Comparison of ENCODE assay signal across 8 cellular contexts in genomic region chr18:51195086-51195601, GRCh38. TPM values are rescaled to one million over a fixed set of nuclear protein-coding genes. Genes with fewer than 3 reads are reported as not detected.
DNase-seq lines count a peak whose midpoint lies in the region; ATAC-seq and TF ChIP-seq lines count a peak whose summit lies in the region.

No MANE protein-coding gene starts in this region.

- TF ChIP-seq CTCF in right atrium auricular region (IDR thresholded peaks at IDR 0.05) (no peak), lower lobe of right lung (IDR thresholded peaks at IDR 0.05) (no peak)

- H3K36me3 ChIP-seq in right atrium auricular region, result no peaks in the 10 kb centered on the region
- H3K36me3 ChIP-seq in lower lobe of right lung, result no peaks in the 10 kb centered on the region
- no peaks in the 10 kb centered on the region for H3K36me3 ChIP-seq in aorta (ENCODE audit: control insufficient read depth in 1 of 2, insufficient read depth in 2 of 2, low read length in 1 of 2)

- peak overlapping the region; percentile 97 to 99 for H3K27ac ChIP-seq in right atrium auricular region
- H3K27ac ChIP-seq in lower lobe of right lung, result peak overlapping the region; percentile 90
- no peak overlapping the region for H3K27ac ChIP-seq in aorta (ENCODE audit: low read depth in 1 of 2, low read length in 2 of 2)

- intact Hi-C loops in left cardiac atrium (cut with DNase I), result no loop called here
- intact Hi-C loops in lower lobe of right lung (cut with DNase I), result no loop called here
- intact Hi-C loops in aorta (cut with DNase I), result loop anchor here (5.0 to 10.0 kb wide), 2 partner anchors 163 to 910 kb away; partner anchors contain the start of genes CXXC1 (in 1 of the 2), MBD1 (in 1 of the 2) and SMAD4 (in 1 of the 2)

- 4 to 5% methylated on average over 6 of the region's 6 CpGs for WGBS in aorta, 2 donors

- no peak for ATAC-seq in left cardiac atrium
- ATAC-seq in lower lobe of right lung, result no peak
- no peak for ATAC-seq in aorta (ENCODE audit: low FRiP score)

- H3K9me3 ChIP-seq in right atrium auricular region (no peaks in the 10 kb centered on the region), lower lobe of right lung (no peaks in the 10 kb centered on the region), aorta (ENCODE audit: control insufficient read depth, low read length) (no peaks in the 10 kb centered on the region)

- H3K4me1 ChIP-seq in right atrium auricular region (peaks cover 0 to 53% of the 10 kb centered on the region in 2 donors), lower lobe of right lung (peaks cover 45% of the 10 kb centered on the region), aorta (ENCODE audit: control insufficient read depth in 1 of 2, insufficient read depth in 2 of 2, low read length in 2 of 2) (no peaks in the 10 kb centered on the region)

- DNase-seq in right atrium auricular region (ENCODE audit: low spot score), result no peak
- no peak for DNase-seq in left cardiac atrium
- peak; percentile 50 for DNase-seq in amniotic epithelial cell (ENCODE audit: low read depth)
- DNase-seq in lower lobe of right lung, result no peak
- no peak for DNase-seq in aorta
- no peak for DNase-seq in DMS 273 treated with DMSO at 0.1 percent for 48 hours (lab: John Stamatoyannopoulos, UW)
- DNase-seq in NCI-H1930 (lab: John Stamatoyannopoulos, UW), result no peak
- no peak for DNase-seq in stimulated activated CD4-positive, alpha-beta T cell treated with anti-CD3 and anti-CD28 coated beads, Interleukin-15, amount 100 ng/mL, for 24 hours

- no peaks in the 10 kb centered on the region for H3K27me3 ChIP-seq in right atrium auricular region
- no peaks in the 10 kb centered on the region for H3K27me3 ChIP-seq in lower lobe of right lung (ENCODE audit: low read depth)
- no peaks in the 10 kb centered on the region for H3K27me3 ChIP-seq in aorta (ENCODE audit: control insufficient read depth in 1 of 2, insufficient read depth in 2 of 2, low read length in 1 of 2)

- peak overlapping the region; percentile 81 to 96 for H3K4me3 ChIP-seq in right atrium auricular region
- H3K4me3 ChIP-seq in lower lobe of right lung, result peak overlapping the region; percentile 81
- peak overlapping the region; percentile 70 to 72 for H3K4me3 ChIP-seq in aorta (ENCODE audit: low read length in 2 of 2)

RNA-seq across cellular contexts. Expression of gene MEX3C, which starts 2.3 kb away (rescaled TPM):
- 10 to 100 TPM; 15.9 to 16.2 TPM for total RNA-seq in right atrium auricular region
- total RNA-seq in left cardiac atrium, result 10 to 100 TPM; 18.2 to 28.4 TPM
- total RNA-seq in lower lobe of right lung, result 21.2 TPM
- total RNA-seq in aorta, result 10 to 100 TPM; 30.9 to 31.7 TPM
- polyA plus RNA-seq in aorta, result 10 to 100 TPM in 1 of 2 donors, 1 to 10 TPM in 1; 7.6 to 11.1 TPM

Comparison
In these comparisons a context has a peak if more than half of its experiments do, and no peak if none do; other contexts are left out.
1. H3K27ac ChIP-seq: peak in right atrium auricular region (2 of 2) and lower lobe of right lung (single experiment); none in aorta (0 of 2).
2. intact Hi-C loops: an anchor here in aorta (5.0 to 10.0 kb wide); none called in left cardiac atrium and lower lobe of right lung.
3. Peak in every context shown above with its lines, with median percentiles within 50 percentile points of each other: H3K4me3 ChIP-seq.